ENCODE assay signal across 10 cellular contexts in genomic region chr5:175246242-175246891, GRCh38.
DNase-seq lines count a peak whose midpoint lies in the region; ATAC-seq and TF ChIP-seq lines count a peak whose summit lies in the region.
"Had no signal": no experiment of that assay in that cellular context is flagged by ENCODE, and none has a peak within 500 bp of the region (broad histone marks: within the 10 kb centered on the region; RNA-seq: fewer than 3 reads in every experiment).

No MANE protein-coding gene starts in this region.

- no peaks in the 10 kb centered on the region for H3K79me2 ChIP-seq in HCT116 (ENCODE audit: insufficient read depth, low read length)
- H3K79me2 ChIP-seq: parathyroid adenoma had no signal

- peaks cover 16 to 22% of the 10 kb centered on the region in 2 experiments for H3K4me1 ChIP-seq in HCT116 (ENCODE audit: control insufficient read depth in 1 of 2, insufficient read depth in 2 of 2, low read length in 2 of 2)
- peaks cover 17% of the 10 kb centered on the region for H3K4me1 ChIP-seq in adipocyte (ENCODE audit: control insufficient read depth, insufficient read depth, low read length)
- peaks cover 0 to 7% of the 10 kb centered on the region in 2 donors for H3K4me1 ChIP-seq in left lung
- no peaks in the 10 kb centered on the region for H3K4me1 ChIP-seq in BE2C
- H3K4me1 ChIP-seq in A673 (ENCODE audit: insufficient read depth, low read length, poor library complexity, severe bottlenecking), result no peaks in the 10 kb centered on the region
- H3K4me1 ChIP-seq: parathyroid adenoma had no signal

- DNase-seq in 8988T (peak; percentile 34), HCT116 (ENCODE audit: low read depth, low spot score) (peak; percentile 84), adipocyte (ENCODE audit: low read depth) (peak; percentile 24), left lung (peak in 1 of 2 donors; percentile 51), BE2C (no peak), GM13976 (ENCODE audit: low spot score) (no peak), A673 (ENCODE audit: low spot score) (no peak)

- in situ Hi-C loops in GM13976 (cut with MboI; ENCODE audit: low sequenced_read_pairs, unreplicated experiment), result no loop called here

- H3K4me3 ChIP-seq in HCT116 (replicated peaks in 1 of 2; ENCODE audit: low read depth in 1 of 2, low read length in 2 of 2) (peak overlapping the region; percentile 10 to 27; a peak in 2 of 4 replicates), adipocyte (ENCODE audit: low read length) (no peak overlapping the region), left lung (no peak overlapping the region), BE2C (ENCODE audit: low read depth, low read length) (no peak overlapping the region), A673 (ENCODE audit: low read depth, low read length, poor library complexity, severe bottlenecking) (no peak overlapping the region)
- H3K4me3 ChIP-seq: vagina had no signal

- peak overlapping the region; percentile 66 for H3K4me2 ChIP-seq in HCT116 (ENCODE audit: low read length)

- RAD21 ChIA-PET in HCT116 (lab: Charles Lee; ENCODE audit: low non-redundant PET in 1 of 2, low total read pairs in 2 of 2, uncharacterized antibody in 2 of 2, unreplicated experiment in 2 of 2), result no interaction called here

- H3K27me3 ChIP-seq in HCT116 (ENCODE audit: insufficient read depth, low read length) (peaks cover 8% of the 10 kb centered on the region; the same call in 1 of the 2 replicates), adipocyte (replicated peaks; ENCODE audit: control insufficient read depth, insufficient read depth, low read length) (no peaks in the 10 kb centered on the region), left lung (no peaks in the 10 kb centered on the region), BE2C (no peaks in the 10 kb centered on the region), A673 (replicated peaks; ENCODE audit: insufficient read depth, low read depth, low read length, poor library complexity) (peaks cover 15% of the 10 kb centered on the region)
- H3K27me3 ChIP-seq: vagina had no signal

- no peaks in the 10 kb centered on the region for H3K36me3 ChIP-seq in HCT116 (ENCODE audit: control insufficient read depth in 1 of 2, insufficient read depth in 2 of 2, low read length in 2 of 2)
- no peaks in the 10 kb centered on the region for H3K36me3 ChIP-seq in adipocyte (ENCODE audit: control insufficient read depth, insufficient read depth, low read length, severe bottlenecking)
- H3K36me3 ChIP-seq in left lung, result no peaks in the 10 kb centered on the region
- no peaks in the 10 kb centered on the region for H3K36me3 ChIP-seq in BE2C
- H3K36me3 ChIP-seq in A673 (ENCODE audit: insufficient read depth, low read length, poor library complexity, severe bottlenecking), result no peaks in the 10 kb centered on the region
- H3K36me3 ChIP-seq: vagina had no signal

- H3K27ac ChIP-seq in HCT116 (ENCODE audit: low read depth, low read length), result peak overlapping the region; percentile 49
- H3K27ac ChIP-seq in left lung, result peak overlapping the region in 1 of 2 donors; percentile 43
- no peak overlapping the region for H3K27ac ChIP-seq in A673 (ENCODE audit: low read depth, low read length, poor library complexity, severe bottlenecking)
- H3K27ac ChIP-seq: parathyroid adenoma, vagina had no signal

- peak overlapping the region; percentile 1; the same call in 1 of the 2 replicates for H3K9ac ChIP-seq in HCT116 (ENCODE audit: low read length)
- peak overlapping the region; percentile 30 for H3K9ac ChIP-seq in adipocyte (ENCODE audit: low read length)
- H3K9ac ChIP-seq: parathyroid adenoma had no signal

- peak; percentile 20; the same call in 1 of the 2 replicates for TF ChIP-seq RAD21 in HCT116 (IDR thresholded peaks at IDR 0.05; ENCODE audit: low read depth)

- no peaks in the 10 kb centered on the region for H4K20me1 ChIP-seq in HCT116 (ENCODE audit: insufficient read depth)

- no peaks in the 10 kb centered on the region for H3K9me3 ChIP-seq in HCT116 (ENCODE audit: control insufficient read depth in 1 of 2, insufficient read depth in 1 of 2, low read depth in 1 of 2, low read length in 2 of 2)
- no peaks in the 10 kb centered on the region for H3K9me3 ChIP-seq in adipocyte (ENCODE audit: control insufficient read depth, low read length)
- H3K9me3 ChIP-seq in left lung, result no peaks in the 10 kb centered on the region
- H3K9me3 ChIP-seq in BE2C, result no peaks in the 10 kb centered on the region
- H3K9me3 ChIP-seq in A673 (ENCODE audit: low read depth, low read length, poor library complexity, severe bottlenecking), result no peaks in the 10 kb centered on the region
- H3K9me3 ChIP-seq: vagina had no signal

- ATAC-seq in HCT116 (peak; percentile 97), left lung (peak; percentile 83), GM21528 (IDR thresholded peaks at IDR 0.05; ENCODE audit: low FRiP score, unreplicated experiment) (no peak)

- CTCF ChIA-PET in HCT116 (lab: Charles Lee), result no interaction called here
- CTCF ChIA-PET in A673 (lab: Charles Lee), result no interaction called here

- POLR2A ChIA-PET in HCT116 (lab: Charles Lee) (interaction anchor here (0.6 kb wide), 1 partner anchor 39 kb away, joined by 3 read pairs; no protein-coding TSS in a partner anchor), A673 (lab: Charles Lee; ENCODE audit: low non-redundant PET) (no interaction called here)

- TF ChIP-seq CTCF in HCT116 (IDR thresholded peaks at IDR 0.05 in 2 of 3, conservative IDR thresholded peaks at IDR 0.05 in 1 of 3; ENCODE audit: borderline replicate concordance in 1 of 3, insufficient read depth in 1 of 3, low read depth in 2 of 3, low read length in 2 of 3), result no peak
- no peak for TF ChIP-seq CTCF in left lung (IDR thresholded peaks at IDR 0.05)
- no peak for TF ChIP-seq CTCF in BE2C (IDR thresholded peaks at IDR 0.05; ENCODE audit: low read depth, low read length)
- no peak for TF ChIP-seq CTCF in GM13976 (IDR thresholded peaks at IDR 0.05; ENCODE audit: borderline replicate concordance, control extremely low read depth, extremely low read depth, insufficient read depth, missing control alignments)
- TF ChIP-seq CTCF in A673 (conservative IDR thresholded peaks at IDR 0.05; ENCODE audit: low read depth, low read length), result no peak

- intact Hi-C loops in HCT116 (cut with micrococcal nuclease), result no loop called here
- intact Hi-C loops in left lung (cut with DNase I), result no loop called here
- intact Hi-C loops in A673 (cut with micrococcal nuclease; ENCODE audit: unreplicated experiment), result no loop called here

- H2AFZ ChIP-seq in HCT116 (ENCODE audit: low read depth, low read length, poor library complexity, severe bottlenecking), result peak overlapping the region; percentile 63
- H2AFZ ChIP-seq: parathyroid adenoma had no signal

- no peaks in the 10 kb centered on the region for H3K9me2 ChIP-seq in HCT116 (ENCODE audit: insufficient read depth)

- no TSS peak for BruUV-seq in HCT116 (replicated peaks; lab: Mats Ljungman, UMichigan)
- no TSS peak for BruUV-seq in A673 (replicated peaks; lab: Mats Ljungman, UMichigan)

- no peak for TF ChIP-seq POLR2A in HCT116 (IDR thresholded peaks at IDR 0.05; ENCODE audit: borderline replicate concordance, extremely low read depth, insufficient read depth, insufficient read length)

TF ChIP-seq in HCT116, 20 proteins besides CTCF, POLR2A, EP300 and RAD21 (continues in another document):
- TF ChIP-seq REST (IDR thresholded peaks at IDR 0.05; ENCODE audit: low read depth), result no peak
- TF ChIP-seq SRF (IDR thresholded peaks at IDR 0.05; ENCODE audit: low read depth), result peak; percentile 76
- TF ChIP-seq SIN3A (IDR thresholded peaks at IDR 0.05; ENCODE audit: low read depth), result peak; percentile 38; the same call in 1 of the 2 replicates
- peak; percentile 24 for TF ChIP-seq YY1 (IDR thresholded peaks at IDR 0.05; ENCODE audit: extremely low read depth, insufficient replicate concordance, low read depth, low read length)
- peak; percentile 92 for TF ChIP-seq FOSL1 (IDR thresholded peaks at IDR 0.05; ENCODE audit: low read depth)
- TF ChIP-seq ZFX (IDR thresholded peaks at IDR 0.05), result no peak
- 0 out of 2 replicates have a peak, but pooled peaks have one; percentile 22 for TF ChIP-seq ATF3 (IDR thresholded peaks at IDR 0.05)
- peak; percentile 94 for TF ChIP-seq CBX3 (IDR thresholded peaks at IDR 0.05; ENCODE audit: low read depth)
- TF ChIP-seq POLR2AphosphoS5 (IDR thresholded peaks at IDR 0.05; ENCODE audit: low read depth, low read length), result peak; percentile 50; the same call in 1 of the 2 replicates
- peak; percentile 41; the same call in 1 of the 2 replicates for TF ChIP-seq CEBPB (IDR thresholded peaks at IDR 0.05; ENCODE audit: low read depth)
- peak; percentile 94 for TF ChIP-seq JUND (IDR thresholded peaks at IDR 0.05)
- no peak for TF ChIP-seq EZH2phosphoT487 (IDR thresholded peaks at IDR 0.05; ENCODE audit: borderline replicate concordance)

Comparison
In these comparisons a context has a peak if more than half of its experiments do, and no peak if none do; other contexts are left out.
1. DNase-seq: peak in 8988T (single experiment), HCT116 (single experiment) and adipocyte (single experiment); none in BE2C (single experiment), GM13976 (single experiment) and A673 (single experiment).
2. H3K4me3 ChIP-seq: peak in HCT116 (2 of 2); none in adipocyte (single experiment), left lung (0 of 2), BE2C (single experiment) and A673 (single experiment).